Comparison of ENCODE assay signal across 14 cellular contexts in genomic region chr3:130743354-130743753, GRCh38. TPM values are rescaled to one million over a fixed set of nuclear protein-coding genes. Genes with fewer than 3 reads are reported as not detected.
DNase-seq lines count a peak whose midpoint lies in the region; TF ChIP-seq lines count a peak whose summit lies in the region.
"Had no signal": no experiment of that assay in that cellular context is flagged by ENCODE, and none has a peak within 500 bp of the region (broad histone marks: within the 10 kb centered on the region; RNA-seq: fewer than 3 reads in every experiment).

No MANE protein-coding gene starts in this region.

- H2AFZ ChIP-seq in ACC112 (ENCODE audit: low read length, unreplicated experiment) (no peak overlapping the region), SU-DHL-6 (ENCODE audit: low read depth, low read length, severe bottlenecking) (no peak overlapping the region), fibroblast of lung (ENCODE audit: low read length) (no peak overlapping the region)

- H3K27me3 ChIP-seq in ACC112 (ENCODE audit: insufficient read depth, low read length) = no peaks in the 10 kb centered on the region
- no peaks in the 10 kb centered on the region for H3K27me3 ChIP-seq in SU-DHL-6 (ENCODE audit: low read length)
- H3K27me3 ChIP-seq in fibroblast of lung (ENCODE audit: control insufficient read depth, insufficient read depth, low read length) = no peaks in the 10 kb centered on the region
- no peaks in the 10 kb centered on the region for H3K27me3 ChIP-seq in SJCRH30
- H3K27me3 ChIP-seq: BE2C, Peyer's patch had no signal

- peaks cover 5% of the 10 kb centered on the region for H3F3A ChIP-seq in SU-DHL-6 (ENCODE audit: insufficient read depth)

- H3K9me2 ChIP-seq in SU-DHL-6 (replicated peaks; ENCODE audit: insufficient read depth, low read length) = no peaks in the 10 kb centered on the region

- intact Hi-C loops in CD14-positive monocyte (cut with micrococcal nuclease) = loop anchor here in 1 of 2 donors (10.0 kb wide), 1 partner anchor 1671 kb away; the partner anchor contains the start of gene DNAJC13

- H3K4me1 ChIP-seq in ACC112 (ENCODE audit: control insufficient read depth, insufficient read depth, low read length, unreplicated experiment) (peaks cover 39% of the 10 kb centered on the region), fibroblast of lung (ENCODE audit: control insufficient read depth, extremely low read depth, insufficient read depth, low read length) (no peaks in the 10 kb centered on the region), SJCRH30 (0 out of 2 replicates have a peak, but pooled peaks cover 6% of the 10 kb centered on the region)
- H3K4me1 ChIP-seq: BE2C had no signal

- no peak overlapping the region for H3K9ac ChIP-seq in SU-DHL-6 (ENCODE audit: low read length)
- no peak overlapping the region for H3K9ac ChIP-seq in fibroblast of lung (ENCODE audit: insufficient read depth, low read length)

- H3K36me3 ChIP-seq in ACC112 (ENCODE audit: insufficient read depth, low read length) (peaks cover 30% of the 10 kb centered on the region), SU-DHL-6 (ENCODE audit: low read length) (peaks cover 5% of the 10 kb centered on the region; the same call in 1 of the 2 replicates), fibroblast of lung (ENCODE audit: control insufficient read depth, insufficient read depth, low read length) (peaks cover 2% of the 10 kb centered on the region), SJCRH30 (peaks cover 25% of the 10 kb centered on the region)
- H3K36me3 ChIP-seq: Peyer's patch had no signal

- H3K36me3 Mint-ChIP-seq in CD14-positive monocyte = peaks cover 22 to 25% of the 10 kb centered on the region in 2 donors

- H3K79me2 ChIP-seq in ACC112 (ENCODE audit: control insufficient read depth, insufficient read depth, low read length, unreplicated experiment) = peaks cover 70% of the 10 kb centered on the region
- peaks cover 69% of the 10 kb centered on the region for H3K79me2 ChIP-seq in SU-DHL-6 (ENCODE audit: insufficient read depth, low read length)
- peaks cover 40% of the 10 kb centered on the region for H3K79me2 ChIP-seq in fibroblast of lung (ENCODE audit: control insufficient read depth, insufficient read depth, low read length)

- H4K20me1 ChIP-seq in SU-DHL-6 (ENCODE audit: low read depth, low read length) (no peaks in the 10 kb centered on the region), fibroblast of lung (ENCODE audit: control insufficient read depth, extremely low read depth, insufficient read depth, low read length) (no peaks in the 10 kb centered on the region)

- peaks cover 0 to 2% (median 0%) of the 10 kb centered on the region in 7 donors for H3K9me3 Mint-ChIP-seq in CD14-positive monocyte

- DNase-seq in CD14-positive monocyte (ENCODE audit: low spot score) (no peak), fibroblast of lung (ENCODE audit: low read depth in 2 of 2) (no peak), SJCRH30 (no peak), germinal center (ENCODE audit: low spot score) (no peak)
- no peak for DNase-seq in stimulated activated naive CD4-positive, alpha-beta T cell (lab: John Stamatoyannopoulos, UW)
- DNase-seq: BE2C; central memory CD4-positive, alpha-beta T cell; GOT3; left ventricle myocardium superior; NCI-H2081 treated with DMSO at 0.1 percent for 48 hours; Peyer's patch; SW 1271 had no signal

- no peak overlapping the region for H3K4me3 Mint-ChIP-seq in CD14-positive monocyte

- H3K9me3 ChIP-seq in SU-DHL-6 (ENCODE audit: insufficient read depth, low read length) (no peaks in the 10 kb centered on the region), fibroblast of lung (ENCODE audit: control insufficient read depth, insufficient read depth, low read depth, low read length) (no peaks in the 10 kb centered on the region), SJCRH30 (replicated peaks) (no peaks in the 10 kb centered on the region; the same call in 1 of the 2 replicates)
- H3K9me3 ChIP-seq: BE2C, Peyer's patch had no signal

- H3K4me3 ChIP-seq in ACC112 (ENCODE audit: low read depth, low read length) (peak overlapping the region; percentile 48; the same call in 1 of the 2 replicates), SU-DHL-6 (ENCODE audit: insufficient read depth, low read length, poor library complexity, severe bottlenecking) (no peak overlapping the region), fibroblast of lung (replicated peaks in 1 of 4; ENCODE audit: control extremely low read depth in 1 of 4, insufficient read depth in 1 of 4, low read depth in 3 of 4, low read length in 4 of 4) (no peak overlapping the region), SJCRH30 (no peak overlapping the region)
- H3K4me3 ChIP-seq: Peyer's patch had no signal

- peaks cover 0 to under 1% (median 0%) of the 10 kb centered on the region in 3 donors for H3K27me3 Mint-ChIP-seq in CD14-positive monocyte (ENCODE audit: low read depth in 3 of 3)

- peak overlapping the region in 6 of 7 donors; percentile 32 to 61 (median 40) for H3K27ac Mint-ChIP-seq in CD14-positive monocyte

- no peak overlapping the region for H3K27ac ChIP-seq in ACC112 (ENCODE audit: low read depth, low read length)
- no peak overlapping the region for H3K27ac ChIP-seq in SU-DHL-6 (ENCODE audit: low read depth, low read length)
- no peak overlapping the region for H3K27ac ChIP-seq in fibroblast of lung (ENCODE audit: insufficient read depth, low read length)
- H3K27ac ChIP-seq in SJCRH30 = no peak overlapping the region
- H3K27ac ChIP-seq: Peyer's patch had no signal

- peak overlapping the region; percentile 28 for H3K4me2 ChIP-seq in SU-DHL-6 (ENCODE audit: low read depth, low read length, poor library complexity, severe bottlenecking)
- peak overlapping the region; percentile 25 for H3K4me2 ChIP-seq in fibroblast of lung (ENCODE audit: extremely low read depth, insufficient read depth, low read length)

- H3K4me1 Mint-ChIP-seq in CD14-positive monocyte = peaks cover 47% of the 10 kb centered on the region

- TF ChIP-seq CTCF in CD14-positive monocyte (IDR thresholded peaks at IDR 0.05) (no peak), SU-DHL-6 (IDR thresholded peaks at IDR 0.05; ENCODE audit: insufficient read depth, low read length, poor library complexity, severe bottlenecking) (no peak), fibroblast of lung (conservative IDR thresholded peaks at IDR 0.05 in 1 of 2, IDR thresholded peaks at IDR 0.05 in 1 of 2; ENCODE audit: low read depth in 1 of 2, low read length in 2 of 2) (no peak)

RNA-seq across cellular contexts. Expression of gene PIK3R4, which starts 3.3 kb away (rescaled TPM):
- polyA plus RNA-seq in CD14-positive monocyte = 10 to 100 TPM in 1 of 2 donors, 1 to 10 TPM in 1; 6.5 to 10.1 TPM
- 27.0 and 33.4 TPM in 2 replicates for total RNA-seq in fibroblast of lung
- polyA plus RNA-seq in fibroblast of lung = 44.6 and 51.2 TPM in 2 replicates
- 15.3 and 18.7 TPM in 2 replicates for polyA plus RNA-seq in fibroblast of lung (2012)
- polyA minus RNA-seq in fibroblast of lung (ENCODE audit: low replicate concordance) = 42.1 and 56.0 TPM in 2 replicates
- 39.4 and 43.4 TPM in 2 replicates for total RNA-seq in SJCRH30 (2014; rRNA removed; shearing (Covaris generic))
